Comparison of ENCODE assay signal across 8 cellular contexts in genomic region chr3:122021811-122022401, GRCh38. TPM values are rescaled to one million over a fixed set of nuclear protein-coding genes. Genes with fewer than 3 reads are reported as not detected.
DNase-seq lines count a peak whose midpoint lies in the region; ATAC-seq and TF ChIP-seq lines count a peak whose summit lies in the region.

Gene ILDR1 (minus strand): TSS chr3:122022247. CDS start chr3:122022077, 170 bp downstream.

- TF ChIP-seq CTCF in heart left ventricle (IDR thresholded peaks at IDR 0.05) = no peak
- TF ChIP-seq CTCF in right lobe of liver (IDR thresholded peaks at IDR 0.05) = no peak

- POLR2A ChIA-PET in activated CD8-positive, alpha-beta T cell treated with anti-CD3 and anti-CD28 coated beads, Interleukin-2, amount 10 ng/mL, durations not matched to agents 7 days and 5 days (lab: Charles Lee) = interaction anchor here (0.7 kb wide), 1 partner anchor 40 kb away, joined by 3 read pairs; no protein-coding TSS in a partner anchor

- CTCF ChIA-PET in activated CD8-positive, alpha-beta T cell treated with anti-CD3 and anti-CD28 coated beads, Interleukin-2, amount 10 ng/mL, durations not matched to agents 7 days and 5 days (lab: Charles Lee) = interaction anchor here (1.0 kb wide), 1 partner anchor 10 kb away, joined by 3 read pairs; no protein-coding TSS in a partner anchor

- H3K36me3 Mint-ChIP-seq in activated CD8-positive, alpha-beta T cell treated with anti-CD3 and anti-CD28 coated beads, Interleukin-2, amount 10 ng/mL, durations not matched to agents 7 days and 5 days (ENCODE audit: low read depth) = no peaks in the 10 kb centered on the region

- no peak for ATAC-seq in heart left ventricle
- no peak for ATAC-seq in Right ventricle myocardium inferior
- ATAC-seq in activated CD8-positive, alpha-beta T cell treated with anti-CD3 and anti-CD28 coated beads, Interleukin-2, amount 10 ng/mL, durations not matched to agents 7 days and 5 days = peak; percentile 82
- peak; percentile 76 to 92 (median 80) for ATAC-seq in right lobe of liver
- no peak for ATAC-seq in GM18861 (IDR thresholded peaks at IDR 0.05; ENCODE audit: unreplicated experiment)
- ATAC-seq in GM18909 (IDR thresholded peaks at IDR 0.05; ENCODE audit: poor library complexity, unreplicated experiment) = no peak

- peak within 1 kb of the TSS; percentile 32 for H3K9ac ChIP-seq in HUES6 (ENCODE audit: low read length)

- H3K27ac ChIP-seq in heart left ventricle = no peak within 1 kb of the TSS
- no peak within 1 kb of the TSS for H3K27ac ChIP-seq in HUES6 (ENCODE audit: low read depth, low read length)
- no peak within 1 kb of the TSS for H3K27ac ChIP-seq in right lobe of liver
- no peak within 1 kb of the TSS for H3K27ac ChIP-seq in effector memory CD4-positive, alpha-beta T cell (ENCODE audit: insufficient read depth, low read length, poor library complexity, severe bottlenecking)

- DNase-seq in heart left ventricle = no peak
- no peak for DNase-seq in Right ventricle myocardium inferior (ENCODE audit: missing footprints)
- peak; percentile 33 for DNase-seq in activated CD8-positive, alpha-beta T cell treated with anti-CD3 and anti-CD28 coated beads, Interleukin-2, amount 10 ng/mL, durations not matched to agents 7 days and 5 days
- peak; percentile 31 to 63 (median 53) for DNase-seq in right lobe of liver
- DNase-seq in effector memory CD4-positive, alpha-beta T cell = no peak

- intact Hi-C loops in heart left ventricle (cut with DNase I) = no loop called here
- intact Hi-C loops in Right ventricle myocardium inferior (cut with DNase I) = no loop called here
- intact Hi-C loops in right lobe of liver (cut with DNase I) = no loop called here

- no peak within 1 kb of the TSS for H3K27ac Mint-ChIP-seq in activated CD8-positive, alpha-beta T cell treated with anti-CD3 and anti-CD28 coated beads, Interleukin-2, amount 10 ng/mL, durations not matched to agents 7 days and 5 days

- TF ChIP-seq POLR2A in heart left ventricle (IDR thresholded peaks at IDR 0.05) (no peak), right lobe of liver (IDR thresholded peaks at IDR 0.05) (no peak)

- peaks cover 39% of the 10 kb centered on the region for H3K27me3 Mint-ChIP-seq in activated CD8-positive, alpha-beta T cell treated with anti-CD3 and anti-CD28 coated beads, Interleukin-2, amount 10 ng/mL, durations not matched to agents 7 days and 5 days (ENCODE audit: low read depth)

- H3K9me3 Mint-ChIP-seq in activated CD8-positive, alpha-beta T cell treated with anti-CD3 and anti-CD28 coated beads, Interleukin-2, amount 10 ng/mL, durations not matched to agents 7 days and 5 days (ENCODE audit: insufficient read depth) = no peaks in the 10 kb centered on the region

- H3K4me3 ChIP-seq in heart left ventricle = peak within 1 kb of the TSS in 10 of 12 donors; percentile 14 to 45 (median 30)
- H3K4me3 ChIP-seq in HUES6 (ENCODE audit: low read depth, low read length) = peak within 1 kb of the TSS; percentile 68
- H3K4me3 ChIP-seq in right lobe of liver = peak within 1 kb of the TSS in 2 of 3 donors; percentile 40 to 47
- H3K4me3 ChIP-seq in effector memory CD4-positive, alpha-beta T cell (ENCODE audit: insufficient read depth, low read depth, low read length, poor library complexity, severe bottlenecking) = no peak within 1 kb of the TSS

- H3K4me1 ChIP-seq in heart left ventricle (peaks cover 0 to 11% (median 0%) of the 10 kb centered on the region in 12 donors), HUES6 (ENCODE audit: control insufficient read depth, insufficient read depth, low read length) (no peaks in the 10 kb centered on the region), right lobe of liver (no peaks in the 10 kb centered on the region)
- H3K4me1 ChIP-seq in effector memory CD4-positive, alpha-beta T cell (ENCODE audit: control insufficient read depth, insufficient read depth, low read length, poor library complexity, severe bottlenecking) = no peaks in the 10 kb centered on the region

- no peaks in the 10 kb centered on the region for H3K36me3 ChIP-seq in heart left ventricle
- H3K36me3 ChIP-seq in HUES6 (ENCODE audit: control insufficient read depth, insufficient read depth, low read length) = no peaks in the 10 kb centered on the region
- H3K36me3 ChIP-seq in right lobe of liver = no peaks in the 10 kb centered on the region
- H3K36me3 ChIP-seq in effector memory CD4-positive, alpha-beta T cell (ENCODE audit: control insufficient read depth, insufficient read depth, low read length) = no peaks in the 10 kb centered on the region

- peak within 1 kb of the TSS; percentile 58 for H3K4me3 Mint-ChIP-seq in activated CD8-positive, alpha-beta T cell treated with anti-CD3 and anti-CD28 coated beads, Interleukin-2, amount 10 ng/mL, durations not matched to agents 7 days and 5 days

- H3K9me3 ChIP-seq in heart left ventricle = no peaks in the 10 kb centered on the region
- no peaks in the 10 kb centered on the region for H3K9me3 ChIP-seq in HUES6 (ENCODE audit: control insufficient read depth, insufficient read depth, low read depth, low read length)
- no peaks in the 10 kb centered on the region for H3K9me3 ChIP-seq in right lobe of liver
- H3K9me3 ChIP-seq in effector memory CD4-positive, alpha-beta T cell (ENCODE audit: control insufficient read depth, low read length) = no peaks in the 10 kb centered on the region

- WGBS in heart left ventricle, 4 donors = 8 to 18% (median 17%) methylated on average over 32 to 43 of the region's 43 CpGs
- 50% methylated on average over 8 of the region's 43 CpGs for whole genome bisulfite sequencing in right lobe of liver (ENCODE audit: insufficient coverage, low coverage, low lambda C conversion rate, missing lambda C conversion rate)

- peaks cover 0 to 25% (median 14%) of the 10 kb centered on the region in 9 donors for H3K27me3 ChIP-seq in heart left ventricle
- H3K27me3 ChIP-seq in HUES6 (ENCODE audit: control insufficient read depth, insufficient read depth, low read length) = peaks cover 25% of the 10 kb centered on the region; the same call in 1 of the 2 replicates
- no peaks in the 10 kb centered on the region for H3K27me3 ChIP-seq in right lobe of liver
- H3K27me3 ChIP-seq in effector memory CD4-positive, alpha-beta T cell (replicated peaks; ENCODE audit: control insufficient read depth, insufficient read depth, low read length, poor library complexity, severe bottlenecking) = peaks cover 5% of the 10 kb centered on the region

- H3K4me1 Mint-ChIP-seq in activated CD8-positive, alpha-beta T cell treated with anti-CD3 and anti-CD28 coated beads, Interleukin-2, amount 10 ng/mL, durations not matched to agents 7 days and 5 days (ENCODE audit: low read depth) = peaks cover 3% of the 10 kb centered on the region

RNA-seq across cellular contexts. Expression of gene ILDR1, which starts in this region (rescaled TPM):
- total RNA-seq in heart left ventricle (under 1 TPM in 3 of 9 donors, not detected in 6; 0.18 to 0.24 (median 0.20) TPM), Right ventricle myocardium inferior (0.16 TPM), right lobe of liver (under 1 TPM in 5 of 6 experiments, not detected in 1; 0.12 to 0.88 (median 0.33) TPM)
- not detected for polyA plus RNA-seq in heart left ventricle
- total RNA-seq in activated CD8-positive, alpha-beta T cell treated with anti-CD3 and anti-CD28 coated beads, Interleukin-2, amount 10 ng/mL, durations not matched to agents 7 days and 5 days = under 1 TPM in 1 of 2 experiments, not detected in 1; 0.16 TPM

Comparison
In these comparisons a context has a peak if more than half of its experiments do, and no peak if none do; other contexts are left out.
1. Peak in DNase-seq and ATAC-seq in activated CD8-positive, alpha-beta T cell treated with anti-CD3 and anti-CD28 coated beads, Interleukin-2, amount 10 ng/mL, durations not matched to agents 7 days and 5 days; RNA of the gene not detected or under 1 TPM.
2. Peak in DNase-seq, ATAC-seq and H3K4me3 ChIP-seq in right lobe of liver; RNA of the gene not detected or under 1 TPM.